In genomic region chr15:80191897-80192595, GRCh38 we compare ENCODE assay signal across 22 cellular contexts. TPM values are rescaled to one million over a fixed set of nuclear protein-coding genes. Genes with fewer than 3 reads are reported as not detected.
DNase-seq lines count a peak whose midpoint lies in the region; ATAC-seq and FAIRE-seq lines count a peak whose summit lies in the region.
"Had no signal": no experiment of that assay in that cellular context is flagged by ENCODE, and none has a peak within 500 bp of the region (broad histone marks: within the 10 kb centered on the region; RNA-seq: fewer than 3 reads in every experiment).

No MANE protein-coding gene starts in this region.

- peak; percentile 53 for ATAC-seq in esophagus mucosa
- ATAC-seq: GM12878, HCT116 had no signal

- H3K27me3 ChIP-seq in small intestine (ENCODE audit: control insufficient read depth in 2 of 2, insufficient read depth in 2 of 2, low read length in 2 of 2): no peaks in the 10 kb centered on the region

- DNase-seq in HuH-7 (ENCODE audit: low spot score) (peak; percentile 88), SW480 (ENCODE audit: low spot score) (peak; percentile 2), small intestine (peak; percentile 53), inferior parietal cortex (ENCODE audit: extremely low spot score) (no peak), NCI-H446 treated with DMSO at 0.1 percent for 48 hours (lab: John Stamatoyannopoulos, UW) (no peak), UCSD-AML1 (lab: John Stamatoyannopoulos, UW; ENCODE audit: unreplicated experiment) (no peak)
- DNase-seq: C1 segment of cervical spinal cord; CD4-positive, alpha-beta memory T cell; COR-L47; DMS153; EL; GDM1; GM23248; H7 had no signal

- peaks cover 0 to 8% of the 10 kb centered on the region in 2 donors for H3K4me1 ChIP-seq in small intestine (ENCODE audit: control insufficient read depth in 2 of 2, insufficient read depth in 1 of 2, low read depth in 1 of 2, low read length in 1 of 2)

- no peak overlapping the region for H3K4me3 ChIP-seq in small intestine (ENCODE audit: low read depth in 1 of 2, low read length in 2 of 2)
- H3K4me3 ChIP-seq: GM12878, GM23248 had no signal

- H3K9me3 ChIP-seq in small intestine (ENCODE audit: control insufficient read depth, low read depth): no peaks in the 10 kb centered on the region

- no peak for FAIRE-seq in small intestine (lab: Jason Lieb, UNC)
- FAIRE-seq: GM12878, GM19239, H1 had no signal

- WGBS in small intestine, 3 donors: 65 to 81% (median 74%) methylated on average over 8 of the region's 8 CpGs

- no peak overlapping the region for H3K27ac ChIP-seq in small intestine (ENCODE audit: low read depth in 1 of 2, low read length in 1 of 2)
- H3K27ac ChIP-seq: GM23248 had no signal

- H3K36me3 ChIP-seq in small intestine (ENCODE audit: control insufficient read depth in 2 of 2, insufficient read depth in 2 of 2, low read length in 2 of 2): no peaks in the 10 kb centered on the region

RNA-seq across cellular contexts. Expression of gene FAH, which starts 39.2 kb away (rescaled TPM):
- 14.6 TPM for total RNA-seq in esophagus mucosa
- 10 to 100 TPM; 26.3 to 54.9 (median 42.5) TPM for polyA plus RNA-seq in small intestine

RNA-seq across cellular contexts. Expression of gene CTXND1, which starts 60.0 kb away (rescaled TPM):
- 0.04 TPM for total RNA-seq in esophagus mucosa
- 1 to 10 TPM in 1 of 3 donors, under 1 TPM in 2; under 0.01 to 1.1 (median 0.15) TPM for polyA plus RNA-seq in small intestine
- total RNA-seq: A172; A673; CD4-positive, alpha-beta memory T cell; GM12878; GM23248; H1; H7 had no signal
- polyA plus RNA-seq: BJ; CD4-positive, alpha-beta memory T cell; GM23248 had no signal

Comparison
In these comparisons a context has a peak if more than half of its experiments do, and no peak if none do; other contexts are left out.
1. DNase-seq: peak in HuH-7 (single experiment), SW480 (single experiment) and small intestine (single experiment); none in inferior parietal cortex (single experiment), NCI-H446 treated with DMSO at 0.1 percent for 48 hours (single experiment) and UCSD-AML1 (single experiment).